24 cellular contexts compared by ENCODE assay signal in the genomic region with DNA sequence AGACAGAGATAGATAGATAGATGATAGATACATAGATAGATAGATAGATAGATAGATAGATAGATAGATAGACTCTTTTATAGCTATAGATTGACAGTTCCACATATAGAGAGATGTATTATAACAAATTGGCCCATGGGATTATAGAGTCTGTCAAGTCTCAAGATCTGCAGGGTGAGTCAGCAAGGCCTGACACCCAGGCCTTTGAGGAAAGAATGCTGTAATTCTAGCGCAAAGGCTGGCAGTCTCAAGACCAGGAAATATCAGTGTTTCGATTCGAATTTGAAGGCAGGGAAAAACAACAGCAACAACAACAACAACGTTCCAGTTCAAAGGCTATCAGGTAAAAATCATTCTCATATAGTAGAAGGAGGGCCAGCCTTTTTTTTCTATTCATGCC.
"Had no signal": no experiment of that assay in that cellular context is flagged by ENCODE, and none has a peak within 500 bp of the region (broad histone marks: within the 10 kb centered on the region; RNA-seq: fewer than 3 reads in every experiment).

No MANE protein-coding gene starts in this region.

- DNase-seq: activated B cell treated with CpG ODN at 0.5 μM for 24 hours; activated CD4-positive, alpha-beta T cell treated with anti-CD3 and anti-CD28 coated beads for 48 hours; activated CD8-positive, alpha-beta T cell treated with anti-CD3 and anti-CD28 coated beads for 36 hours; activated naive CD4-positive, alpha-beta T cell treated with Interleukin-2 at 50 U/mL for 16 hours; activated naive CD8-positive, alpha-beta T cell treated with anti-CD3 and anti-CD28 coated beads, Interleukin-2, amount 10 ng/mL, durations not matched to agents 7 days and 5 days; activated T-cell treated with anti-CD3 and anti-CD28 coated beads, Interleukin-2, amount 50 U/mL, for 1 hour; caudate nucleus; dorsolateral prefrontal cortex; foreskin fibroblast; hippocampal formation; kidney; midbrain; nucleus accumbens; retina; stimulated activated CD4-positive, alpha-beta T cell treated with anti-CD3 and anti-CD28 coated beads, Interleukin-2, amount 100 ng/mL, for 48 hours; stimulated activated naive CD8-positive, alpha-beta T cell treated with anti-CD3 and anti-CD28 coated beads, Interleukin-15, amount 100 ng/mL, for 72 hours; transverse colon had no signal

- FAIRE-seq: colon had no signal

- H3K4me3 Mint-ChIP-seq: activated B cell treated with CpG ODN at 0.5 μM for 24 hours; activated CD8-positive, alpha-beta T cell treated with anti-CD3 and anti-CD28 coated beads for 36 hours; activated naive CD8-positive, alpha-beta T cell treated with anti-CD3 and anti-CD28 coated beads, Interleukin-2, amount 10 ng/mL, durations not matched to agents 7 days and 5 days; brain; nephron; stimulated activated naive CD8-positive, alpha-beta T cell treated with anti-CD3 and anti-CD28 coated beads, Interleukin-15, amount 100 ng/mL, for 72 hours had no signal

- H3K9me3 ChIP-seq: suprapubic skin had no signal

- H3K27ac Mint-ChIP-seq: activated B cell treated with CpG ODN at 0.5 μM for 24 hours; activated CD8-positive, alpha-beta T cell treated with anti-CD3 and anti-CD28 coated beads for 36 hours; activated naive CD8-positive, alpha-beta T cell treated with anti-CD3 and anti-CD28 coated beads, Interleukin-2, amount 10 ng/mL, durations not matched to agents 7 days and 5 days; activated T-helper 2 cell treated with anti-CD3 and anti-CD28 coated beads, Interferon-gamma antibody, Interleukin-2, Interleukin-4, amounts not matched to agents 10 μg/mL and 5 μg/mL and 100 μg/mL, durations not matched to agents 14 hours and 24 hours and 36 hours; nephron; stimulated activated naive CD8-positive, alpha-beta T cell treated with anti-CD3 and anti-CD28 coated beads, Interleukin-15, amount 100 ng/mL, for 72 hours had no signal

- H3K4me3 ChIP-seq: dorsolateral prefrontal cortex, lung, suprapubic skin, transverse colon had no signal

- H3K9me3 Mint-ChIP-seq: brain, nephron had no signal

- H3K27ac ChIP-seq: dorsolateral prefrontal cortex, suprapubic skin, transverse colon had no signal

- ATAC-seq: activated CD8-positive, alpha-beta T cell treated with anti-CD3 and anti-CD28 coated beads for 36 hours; left lobe of liver; stimulated activated naive CD8-positive, alpha-beta T cell treated with anti-CD3 and anti-CD28 coated beads, Interleukin-15, amount 100 ng/mL, for 72 hours had no signal

- H3K36me3 ChIP-seq: suprapubic skin, transverse colon had no signal

- H3K4me1 ChIP-seq: suprapubic skin, transverse colon had no signal

- H3K27me3 Mint-ChIP-seq: activated B cell treated with CpG ODN at 0.5 μM for 24 hours; activated CD8-positive, alpha-beta T cell treated with anti-CD3 and anti-CD28 coated beads for 36 hours; activated naive CD8-positive, alpha-beta T cell treated with anti-CD3 and anti-CD28 coated beads, Interleukin-2, amount 10 ng/mL, durations not matched to agents 7 days and 5 days; brain; stimulated activated naive CD8-positive, alpha-beta T cell treated with anti-CD3 and anti-CD28 coated beads, Interleukin-15, amount 100 ng/mL, for 72 hours had no signal

- H3K36me3 Mint-ChIP-seq: activated naive CD8-positive, alpha-beta T cell treated with anti-CD3 and anti-CD28 coated beads, Interleukin-2, amount 10 ng/mL, durations not matched to agents 7 days and 5 days; brain had no signal

- H3K27me3 ChIP-seq: dorsolateral prefrontal cortex, suprapubic skin, transverse colon had no signal

- H3K4me1 Mint-ChIP-seq: activated B cell treated with CpG ODN at 0.5 μM for 24 hours; activated naive CD8-positive, alpha-beta T cell treated with anti-CD3 and anti-CD28 coated beads, Interleukin-2, amount 10 ng/mL, durations not matched to agents 7 days and 5 days; nephron; stimulated activated naive CD8-positive, alpha-beta T cell treated with anti-CD3 and anti-CD28 coated beads, Interleukin-15, amount 100 ng/mL, for 72 hours had no signal
